Comparison of ENCODE assay signal across 24 cellular contexts in the genomic region with DNA sequence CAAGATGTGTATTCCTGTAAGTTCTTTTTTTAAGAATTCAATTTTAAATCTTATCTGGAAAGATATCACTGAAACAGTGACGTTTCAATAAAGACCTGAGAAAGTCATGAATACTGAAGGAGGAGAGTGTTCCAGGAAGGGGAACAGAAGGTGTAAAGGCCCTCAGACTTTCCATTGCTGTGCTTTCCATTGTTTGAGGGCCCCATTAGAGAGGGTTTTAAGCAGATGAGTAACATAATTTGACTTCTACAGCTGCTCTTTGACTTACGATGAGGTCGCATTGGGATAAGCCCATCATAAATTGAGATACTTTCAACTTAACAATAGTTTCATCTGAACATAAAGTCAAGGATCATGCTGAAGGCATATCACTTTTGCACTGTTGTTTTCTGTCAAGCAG. TPM values are rescaled to one million over a fixed set of nuclear protein-coding genes. Genes with fewer than 3 reads are reported as not detected.
A peak's percentile ranks its signal among the peaks of the same experiment; 100 is the strongest.
DNase-seq lines count a peak whose midpoint lies in the region; ATAC-seq, FAIRE-seq and TF ChIP-seq lines count a peak whose summit lies in the region.
"Had no signal": no experiment of that assay in that cellular context is flagged by ENCODE, and none has a peak within 500 bp of the region (broad histone marks: within the 10 kb centered on the region; RNA-seq: fewer than 3 reads in every experiment).

No MANE protein-coding gene starts in this region.

- H3K4me3 Mint-ChIP-seq in activated naive CD4-positive, alpha-beta T cell treated with anti-CD3 and anti-CD28 coated beads, Interleukin-2, amount 50 U/mL, for 24 hours, result no peak overlapping the region
- H3K4me3 Mint-ChIP-seq in activated naive CD4-positive, alpha-beta T cell treated with anti-CD3 and anti-CD28 coated beads, Interleukin-2, amount 10 ng/mL, durations not matched to agents 7 days and 5 days, result no peak overlapping the region
- no peak overlapping the region for H3K4me3 Mint-ChIP-seq in activated naive CD8-positive, alpha-beta T cell treated with anti-CD3 and anti-CD28 coated beads for 36 hours
- H3K4me3 Mint-ChIP-seq in stimulated activated effector memory CD8-positive, alpha-beta T cell treated with anti-CD3 and anti-CD28 coated beads, Interleukin-12 subunit alpha, Interleukin-12 subunit beta, amount 100 ng/mL, for 72 hours, result no peak overlapping the region
- H3K4me3 Mint-ChIP-seq: CD8-positive, alpha-beta memory T cell had no signal

- CTCF ChIA-PET in activated naive CD4-positive, alpha-beta T cell treated with anti-CD3 and anti-CD28 coated beads, Interleukin-2, amount 10 ng/mL, durations not matched to agents 7 days and 5 days (lab: Charles Lee), result interaction anchor here (1.1 to 2.0 kb wide), 3 partner anchors 108 to 334 kb away, joined by 3 to 6 read pairs (median 4); no protein-coding TSS in a partner anchor
- CTCF ChIA-PET in HEK293 (lab: Yijun Ruan, JAX), result interaction anchor here (0.9 to 2.7 kb wide), 5 partner anchors 108 to 170 kb away, joined by 4 to 16 read pairs (median 7); no protein-coding TSS in a partner anchor

- peaks cover 4% of the 10 kb centered on the region; the same call in 1 of the 2 replicates for H3K4me1 ChIP-seq in HEK293 (ENCODE audit: control insufficient read depth, insufficient read depth, low read length)

- POLR2A ChIA-PET in HEK293 (lab: Yijun Ruan, JAX), result no interaction called here

- no peak for FAIRE-seq in D721Med (lab: Jason Lieb, UNC)
- FAIRE-seq: GM18507, H54, HTR-8/SVneo, K562 had no signal

- no peak for DNase-seq in activated naive CD4-positive, alpha-beta T cell treated with anti-CD3 and anti-CD28 coated beads, Interleukin-2, amount 10 ng/mL, durations not matched to agents 7 days and 5 days
- no peak for DNase-seq in activated naive CD8-positive, alpha-beta T cell treated with anti-CD3 and anti-CD28 coated beads for 36 hours
- DNase-seq in stimulated activated effector memory CD8-positive, alpha-beta T cell treated with anti-CD3 and anti-CD28 coated beads, Interleukin-12 subunit alpha, Interleukin-12 subunit beta, amount 100 ng/mL, for 72 hours (ENCODE audit: low spot score in 2 of 2), result no peak
- no peak for DNase-seq in D721Med (ENCODE audit: insufficient read length, low spot score)
- no peak for DNase-seq in DMS153 (lab: John Stamatoyannopoulos, UW)
- DNase-seq: C1 segment of cervical spinal cord; Calu3; CD8-positive, alpha-beta memory T cell; Kasumi-1; NCI-H1092 treated with DMSO at 0.1 percent for 48 hours; NCI-H1436; NCI-H187 treated with DMSO at 0.1 percent for 48 hours; NCI-H2171 treated with DMSO at 0.1 percent for 48 hours; NCI-H524; NCI-H748 treated with DMSO at 0.1 percent for 48 hours; NK-92 treated with Interleukin-12 subunit alpha and Interleukin-12 subunit beta, amount 100 ng/mL, for 24 hours; PC-3 had no signal

- H3K4me1 Mint-ChIP-seq in activated naive CD4-positive, alpha-beta T cell treated with anti-CD3 and anti-CD28 coated beads, Interleukin-2, amount 50 U/mL, for 24 hours, result peaks cover 34% of the 10 kb centered on the region
- peaks cover 10% of the 10 kb centered on the region for H3K4me1 Mint-ChIP-seq in activated naive CD4-positive, alpha-beta T cell treated with anti-CD3 and anti-CD28 coated beads, Interleukin-2, amount 10 ng/mL, durations not matched to agents 7 days and 5 days
- peaks cover 24% of the 10 kb centered on the region for H3K4me1 Mint-ChIP-seq in activated naive CD8-positive, alpha-beta T cell treated with anti-CD3 and anti-CD28 coated beads for 36 hours
- peaks cover 27% of the 10 kb centered on the region for H3K4me1 Mint-ChIP-seq in stimulated activated effector memory CD8-positive, alpha-beta T cell treated with anti-CD3 and anti-CD28 coated beads, Interleukin-12 subunit alpha, Interleukin-12 subunit beta, amount 100 ng/mL, for 72 hours

- peaks cover 0 to 9% of the 10 kb centered on the region in 2 experiments; a peak in 1 of 3 replicates for H3K36me3 ChIP-seq in HEK293 (ENCODE audit: control insufficient read depth in 2 of 2, insufficient read depth in 1 of 2, low read length in 2 of 2)

- no peaks in the 10 kb centered on the region for H3K9me3 ChIP-seq in HEK293 (ENCODE audit: control insufficient read depth, insufficient read depth, low read depth, low read length)

- no peaks in the 10 kb centered on the region for H3K27me3 Mint-ChIP-seq in activated naive CD4-positive, alpha-beta T cell treated with anti-CD3 and anti-CD28 coated beads, Interleukin-2, amount 50 U/mL, for 24 hours
- no peaks in the 10 kb centered on the region for H3K27me3 Mint-ChIP-seq in activated naive CD4-positive, alpha-beta T cell treated with anti-CD3 and anti-CD28 coated beads, Interleukin-2, amount 10 ng/mL, durations not matched to agents 7 days and 5 days
- H3K27me3 Mint-ChIP-seq in activated naive CD8-positive, alpha-beta T cell treated with anti-CD3 and anti-CD28 coated beads for 36 hours, result no peaks in the 10 kb centered on the region
- H3K27me3 Mint-ChIP-seq: CD8-positive, alpha-beta memory T cell had no signal

- no peaks in the 10 kb centered on the region for H3K9me3 Mint-ChIP-seq in activated naive CD4-positive, alpha-beta T cell treated with anti-CD3 and anti-CD28 coated beads, Interleukin-2, amount 50 U/mL, for 24 hours
- H3K9me3 Mint-ChIP-seq in activated naive CD4-positive, alpha-beta T cell treated with anti-CD3 and anti-CD28 coated beads, Interleukin-2, amount 10 ng/mL, durations not matched to agents 7 days and 5 days, result no peaks in the 10 kb centered on the region
- H3K9me3 Mint-ChIP-seq in activated naive CD8-positive, alpha-beta T cell treated with anti-CD3 and anti-CD28 coated beads for 36 hours, result no peaks in the 10 kb centered on the region
- no peaks in the 10 kb centered on the region for H3K9me3 Mint-ChIP-seq in stimulated activated effector memory CD8-positive, alpha-beta T cell treated with anti-CD3 and anti-CD28 coated beads, Interleukin-12 subunit alpha, Interleukin-12 subunit beta, amount 100 ng/mL, for 72 hours
- H3K9me3 Mint-ChIP-seq: CD8-positive, alpha-beta memory T cell had no signal

- no peak for ATAC-seq in stimulated activated effector memory CD8-positive, alpha-beta T cell treated with anti-CD3 and anti-CD28 coated beads, Interleukin-12 subunit alpha, Interleukin-12 subunit beta, amount 100 ng/mL, for 72 hours
- ATAC-seq in GM19035 (IDR thresholded peaks at IDR 0.05; ENCODE audit: unreplicated experiment), result no peak
- ATAC-seq: K562, PC-3 had no signal

- no peak overlapping the region for H3K4me3 ChIP-seq in HEK293 (ENCODE audit: low read depth, low read length)
- H3K4me3 ChIP-seq: K562 had no signal

- TF ChIP-seq CTCF in HEK293 (tag by site-specific recombination; IDR thresholded peaks at IDR 0.05) (no peak), D721Med (IDR thresholded peaks at IDR 0.05; ENCODE audit: insufficient read depth, missing control alignments) (no peak)

- H3K36me3 Mint-ChIP-seq in activated naive CD4-positive, alpha-beta T cell treated with anti-CD3 and anti-CD28 coated beads, Interleukin-2, amount 50 U/mL, for 24 hours, result peaks cover 5% of the 10 kb centered on the region
- peaks cover 3% of the 10 kb centered on the region for H3K36me3 Mint-ChIP-seq in activated naive CD4-positive, alpha-beta T cell treated with anti-CD3 and anti-CD28 coated beads, Interleukin-2, amount 10 ng/mL, durations not matched to agents 7 days and 5 days
- H3K36me3 Mint-ChIP-seq in activated naive CD8-positive, alpha-beta T cell treated with anti-CD3 and anti-CD28 coated beads for 36 hours, result peaks cover 4% of the 10 kb centered on the region
- H3K36me3 Mint-ChIP-seq in stimulated activated effector memory CD8-positive, alpha-beta T cell treated with anti-CD3 and anti-CD28 coated beads, Interleukin-12 subunit alpha, Interleukin-12 subunit beta, amount 100 ng/mL, for 72 hours, result peaks cover 9% of the 10 kb centered on the region

- H3K27ac ChIP-seq in HEK293 (ENCODE audit: extremely low read depth, low read depth, low read length), result no peak overlapping the region

- peak overlapping the region; percentile 80 for H3K27ac Mint-ChIP-seq in activated naive CD4-positive, alpha-beta T cell treated with anti-CD3 and anti-CD28 coated beads, Interleukin-2, amount 50 U/mL, for 24 hours
- H3K27ac Mint-ChIP-seq in activated naive CD4-positive, alpha-beta T cell treated with anti-CD3 and anti-CD28 coated beads, Interleukin-2, amount 10 ng/mL, durations not matched to agents 7 days and 5 days, result no peak overlapping the region
- H3K27ac Mint-ChIP-seq in activated naive CD8-positive, alpha-beta T cell treated with anti-CD3 and anti-CD28 coated beads for 36 hours, result peak overlapping the region; percentile 28
- H3K27ac Mint-ChIP-seq in stimulated activated effector memory CD8-positive, alpha-beta T cell treated with anti-CD3 and anti-CD28 coated beads, Interleukin-12 subunit alpha, Interleukin-12 subunit beta, amount 100 ng/mL, for 72 hours, result peak overlapping the region; percentile 15

TF ChIP-seq in HEK293, 187 proteins besides CTCF, POLR2A, EP300 and RAD21:
- TF ChIP-seq PRDM1 (tag by site-specific recombination; IDR thresholded peaks at IDR 0.05) (0 out of 2 replicates have a peak, but pooled peaks have one; percentile 20), ZNF664 (tag by site-specific recombination; IDR thresholded peaks at IDR 0.05) (no peak)

RNA-seq across cellular contexts. Expression of gene ACOT13, which starts 24.7 kb away (rescaled TPM):
- 10 to 100 TPM; 22.9 to 24.2 TPM for total RNA-seq in activated naive CD8-positive, alpha-beta T cell treated with anti-CD3 and anti-CD28 coated beads for 36 hours

RNA-seq across cellular contexts. Expression of gene TDP2, which starts 24.9 kb away (rescaled TPM):
- 10 to 100 TPM; 43.7 to 45.9 TPM for total RNA-seq in activated naive CD8-positive, alpha-beta T cell treated with anti-CD3 and anti-CD28 coated beads for 36 hours

RNA-seq across cellular contexts. Expression of gene C6orf62, which starts 27.4 kb away (rescaled TPM):
- 100 to 1,000 TPM; 110 to 111 TPM for total RNA-seq in activated naive CD8-positive, alpha-beta T cell treated with anti-CD3 and anti-CD28 coated beads for 36 hours

RNA-seq across cellular contexts. Expression of gene KIAA0319, which starts 45.6 kb away (rescaled TPM):
- total RNA-seq in activated naive CD8-positive, alpha-beta T cell treated with anti-CD3 and anti-CD28 coated beads for 36 hours, result under 1 TPM; 0.08 to 0.10 TPM
- total RNA-seq: K562 had no signal
